8 cellular contexts compared by ENCODE assay signal in genomic region chr19:54138777-54139256, GRCh38. TPM values are rescaled to one million over a fixed set of nuclear protein-coding genes. Genes with fewer than 3 reads are reported as not detected.
DNase-seq lines count a peak whose midpoint lies in the region; ATAC-seq lines count a peak whose summit lies in the region.
"Had no signal": no experiment of that assay in that cellular context is flagged by ENCODE, and none has a peak within 500 bp of the region (broad histone marks: within the 10 kb centered on the region; RNA-seq: fewer than 3 reads in every experiment).

No MANE protein-coding gene starts in this region.

- ATAC-seq in stimulated activated naive CD8-positive, alpha-beta T cell treated with anti-CD3 and anti-CD28 coated beads, Interleukin-15, Interleukin-2, amounts not matched to agents 100 U/mL and 50 U/mL, for 24 hours = no peak
- no peak for ATAC-seq in HG02938 (IDR thresholded peaks at IDR 0.05; ENCODE audit: unreplicated experiment)
- ATAC-seq: left colon had no signal

- peaks cover 7% of the 10 kb centered on the region for H3K27me3 Mint-ChIP-seq in activated naive CD4-positive, alpha-beta T cell treated with anti-CD3 and anti-CD28 coated beads, Interleukin-2, amount 10 ng/mL, durations not matched to agents 7 days and 5 days
- peaks cover 10 to 20% (median 11%) of the 10 kb centered on the region in 3 donors for H3K27me3 Mint-ChIP-seq in immature natural killer cell (ENCODE audit: low read depth in 3 of 3)

- peaks cover 40% of the 10 kb centered on the region for H3K36me3 Mint-ChIP-seq in activated naive CD4-positive, alpha-beta T cell treated with anti-CD3 and anti-CD28 coated beads, Interleukin-2, amount 10 ng/mL, durations not matched to agents 7 days and 5 days
- peaks cover 2 to 11% (median 4%) of the 10 kb centered on the region in 3 donors for H3K36me3 Mint-ChIP-seq in immature natural killer cell

- CTCF ChIA-PET in activated naive CD4-positive, alpha-beta T cell treated with anti-CD3 and anti-CD28 coated beads, Interleukin-2, amount 10 ng/mL, durations not matched to agents 7 days and 5 days (lab: Charles Lee) = interaction anchor here (1.6 kb wide), 1 partner anchor 21 kb away, joined by 3 read pairs; the partner anchor contains the start of gene LENG1

- no peak for DNase-seq in Jurkat, Clone E6-1 (ENCODE audit: low read depth, low spot score)
- DNase-seq in activated naive CD4-positive, alpha-beta T cell treated with anti-CD3 and anti-CD28 coated beads, Interleukin-2, amount 10 ng/mL, durations not matched to agents 7 days and 5 days = peak; percentile 30
- DNase-seq in immature natural killer cell (no peak), COLO668 (lab: John Stamatoyannopoulos, UW; ENCODE audit: unreplicated experiment) (no peak), putamen (ENCODE audit: low spot score) (no peak)
- DNase-seq in stimulated activated naive CD8-positive, alpha-beta T cell treated with anti-CD3 and anti-CD28 coated beads, Interleukin-15, Interleukin-2, amounts not matched to agents 100 U/mL and 50 U/mL, for 24 hours = peak; percentile 59

- peaks cover 3% of the 10 kb centered on the region for H3K9me3 Mint-ChIP-seq in activated naive CD4-positive, alpha-beta T cell treated with anti-CD3 and anti-CD28 coated beads, Interleukin-2, amount 10 ng/mL, durations not matched to agents 7 days and 5 days
- H3K9me3 Mint-ChIP-seq in immature natural killer cell = no peaks in the 10 kb centered on the region

- H3K4me1 Mint-ChIP-seq in activated naive CD4-positive, alpha-beta T cell treated with anti-CD3 and anti-CD28 coated beads, Interleukin-2, amount 10 ng/mL, durations not matched to agents 7 days and 5 days = peaks cover 50% of the 10 kb centered on the region
- H3K4me1 Mint-ChIP-seq in immature natural killer cell = peaks cover 42 to 55% of the 10 kb centered on the region in 2 donors

- peak overlapping the region; percentile 90 for H3K27ac Mint-ChIP-seq in activated naive CD4-positive, alpha-beta T cell treated with anti-CD3 and anti-CD28 coated beads, Interleukin-2, amount 10 ng/mL, durations not matched to agents 7 days and 5 days
- peak overlapping the region; percentile 67 to 92 (median 89) for H3K27ac Mint-ChIP-seq in immature natural killer cell

- peak overlapping the region; percentile 80 for H3K4me3 Mint-ChIP-seq in activated naive CD4-positive, alpha-beta T cell treated with anti-CD3 and anti-CD28 coated beads, Interleukin-2, amount 10 ng/mL, durations not matched to agents 7 days and 5 days
- peak overlapping the region; percentile 81 to 91 (median 87) for H3K4me3 Mint-ChIP-seq in immature natural killer cell

- H3K4me3 ChIP-seq in Jurkat, Clone E6-1 (ENCODE audit: low read length) = peak overlapping the region; percentile 66

RNA-seq across cellular contexts. Expression of gene CNOT3, which starts 1.3 kb away (rescaled TPM):
- 74.2 TPM for polyA plus RNA-seq in Jurkat, Clone E6-1 (2012; ENCODE audit: insufficient read depth, insufficient read length)
- polyA plus RNA-seq in immature natural killer cell = 10 to 100 TPM in 1 of 3 donors, 1 to 10 TPM in 2; 2.8 to 13.3 (median 4.0) TPM

RNA-seq across cellular contexts. Expression of gene LENG1, which starts 20.7 kb away (rescaled TPM):
- polyA plus RNA-seq in Jurkat, Clone E6-1 (2012; ENCODE audit: insufficient read depth, insufficient read length) = 18.9 TPM
- polyA plus RNA-seq in immature natural killer cell = 10 to 100 TPM in 2 of 3 donors, 1 to 10 TPM in 1; 2.6 to 14.0 (median 13.5) TPM

RNA-seq across cellular contexts. Expression of gene PRPF31, which starts 23.3 kb away (rescaled TPM):
- 121 TPM for polyA plus RNA-seq in Jurkat, Clone E6-1 (2012; ENCODE audit: insufficient read depth, insufficient read length)
- polyA plus RNA-seq in immature natural killer cell = 10 to 100 TPM; 61.0 to 81.0 (median 72.7) TPM

RNA-seq across cellular contexts. Expression of gene TFPT, which starts 23.4 kb away (rescaled TPM):
- polyA plus RNA-seq in Jurkat, Clone E6-1 (2012; ENCODE audit: insufficient read depth, insufficient read length) = 56.9 TPM
- polyA plus RNA-seq in immature natural killer cell = 10 to 100 TPM; 20.1 to 26.4 (median 20.6) TPM

RNA-seq across cellular contexts. Expression of gene TMC4, which starts 34.1 kb away (rescaled TPM):
- 1.9 TPM for polyA plus RNA-seq in Jurkat, Clone E6-1 (2012; ENCODE audit: insufficient read depth, insufficient read length)
- polyA plus RNA-seq in immature natural killer cell = 1 to 10 TPM in 2 of 3 donors, under 1 TPM in 1; 0.93 to 3.3 (median 1.5) TPM

Comparison
In these comparisons a context has a peak if more than half of its experiments do, and no peak if none do; other contexts are left out.
1. DNase-seq: peak in activated naive CD4-positive, alpha-beta T cell treated with anti-CD3 and anti-CD28 coated beads, Interleukin-2, amount 10 ng/mL, durations not matched to agents 7 days and 5 days (single experiment) and stimulated activated naive CD8-positive, alpha-beta T cell treated with anti-CD3 and anti-CD28 coated beads, Interleukin-15, Interleukin-2, amounts not matched to agents 100 U/mL and 50 U/mL, for 24 hours (single experiment); none in Jurkat, Clone E6-1 (single experiment), immature natural killer cell (0 of 3), COLO668 (single experiment) and putamen (single experiment).